In genomic region chr19:43383254-43383653, GRCh38 we compare ENCODE assay signal across 5 cellular contexts. TPM values are rescaled to one million over a fixed set of nuclear protein-coding genes. Genes with fewer than 3 reads are reported as not detected.
"Had no signal": no experiment of that assay in that cellular context is flagged by ENCODE, and none has a peak within 500 bp of the region (broad histone marks: within the 10 kb centered on the region; RNA-seq: fewer than 3 reads in every experiment).

No MANE protein-coding gene starts in this region.

RNA-seq across cellular contexts. Expression of gene CD177, which starts 29.8 kb away (rescaled TPM):
- total RNA-seq: HepG2, HT-29, IMR-90 had no signal
- polyA plus RNA-seq: HepG2 had no signal

RNA-seq across cellular contexts. Expression of gene TEX101, which starts 31.4 kb away (rescaled TPM):
- total RNA-seq: HepG2, HT-29, IMR-90, Right ventricle myocardium superior, SJSA1 had no signal
- polyA plus RNA-seq: HepG2, IMR-90 had no signal
